26 cellular contexts compared by ENCODE assay signal in genomic region chr17:40468560-40468959, GRCh38. TPM values are rescaled to one million over a fixed set of nuclear protein-coding genes. Genes with fewer than 3 reads are reported as not detected.
A peak's percentile ranks its signal among the peaks of the same experiment; 100 is the strongest.
DNase-seq lines count a peak whose midpoint lies in the region; ATAC-seq and TF ChIP-seq lines count a peak whose summit lies in the region.
"Had no signal": no experiment of that assay in that cellular context is flagged by ENCODE, and none has a peak within 500 bp of the region (broad histone marks: within the 10 kb centered on the region; RNA-seq: fewer than 3 reads in every experiment).

No MANE protein-coding gene starts in this region.

- DNase-seq in right cardiac atrium (peak in 2 of 3 donors; percentile 7 to 34), right atrium auricular region (ENCODE audit: low spot score) (no peak), T-helper 17 cell (no peak), osteoblast (ENCODE audit: insufficient read length, low spot score, missing footprints) (peak; percentile 27)
- DNase-seq: ACHN; BE2C; C1 segment of cervical spinal cord; CD4-positive, alpha-beta memory T cell; CD4-positive, CD25-positive, alpha-beta regulatory T cell; CD8-positive, alpha-beta memory T cell; COR-L47; DMS 273 treated with DMSO at 0.1 percent for 48 hours; DMS153; DMS53; DMS79; DND-41; EL; GDM1 had no signal

- H3K36me3 ChIP-seq in right atrium auricular region: no peaks in the 10 kb centered on the region
- no peaks in the 10 kb centered on the region for H3K36me3 ChIP-seq in osteoblast (ENCODE audit: insufficient read depth, low read length)
- H3K36me3 ChIP-seq: BE2C had no signal

- no peaks in the 10 kb centered on the region for H4K20me1 ChIP-seq in osteoblast (ENCODE audit: insufficient read depth, low read length)
- H4K20me1 ChIP-seq: BLaER1 had no signal

- H3K4me1 ChIP-seq in right cardiac atrium (ENCODE audit: control insufficient read depth, insufficient read depth, low read length): no peaks in the 10 kb centered on the region
- no peaks in the 10 kb centered on the region for H3K4me1 ChIP-seq in right atrium auricular region
- peaks cover 20% of the 10 kb centered on the region for H3K4me1 ChIP-seq in osteoblast (ENCODE audit: insufficient read depth, low read length)
- H3K4me1 ChIP-seq: BLaER1 had no signal

- H3K27me3 ChIP-seq in right cardiac atrium (ENCODE audit: control insufficient read depth, insufficient read depth) (no peaks in the 10 kb centered on the region), right atrium auricular region (no peaks in the 10 kb centered on the region), osteoblast (ENCODE audit: insufficient read depth, low read length) (no peaks in the 10 kb centered on the region)
- H3K27me3 ChIP-seq: BE2C, BLaER1 had no signal

- 98% methylated on average over 7 of the region's 7 CpGs for WGBS in right cardiac atrium

- no peak overlapping the region for H3K27ac ChIP-seq in right cardiac atrium (ENCODE audit: low read length)
- H3K27ac ChIP-seq in right atrium auricular region: no peak overlapping the region
- H3K27ac ChIP-seq in osteoblast (ENCODE audit: low read depth, low read length): no peak overlapping the region
- H3K27ac ChIP-seq: 22Rv1, BLaER1 had no signal

- H3K9me3 ChIP-seq in right cardiac atrium (ENCODE audit: control insufficient read depth, low read length) (no peaks in the 10 kb centered on the region), right atrium auricular region (no peaks in the 10 kb centered on the region), T-helper 17 cell (ENCODE audit: control insufficient read depth, low read length, poor library complexity, severe bottlenecking) (no peaks in the 10 kb centered on the region), osteoblast (ENCODE audit: low read depth, low read length) (no peaks in the 10 kb centered on the region)
- H3K9me3 ChIP-seq: BE2C had no signal

- no peak for ATAC-seq in right cardiac atrium
- ATAC-seq in T-helper 17 cell: no peak
- no peak for ATAC-seq in GM18511 (IDR thresholded peaks at IDR 0.05; ENCODE audit: unreplicated experiment)
- ATAC-seq in HG02840 (IDR thresholded peaks at IDR 0.05; ENCODE audit: low FRiP score, unreplicated experiment): no peak
- ATAC-seq: GM12878 had no signal

- H2AFZ ChIP-seq in osteoblast (ENCODE audit: low read length): no peak overlapping the region

- intact Hi-C loops in right cardiac atrium (cut with DNase I): no loop called here

- no peaks in the 10 kb centered on the region for H3K27me3 Mint-ChIP-seq in T-helper 17 cell
- H3K27me3 Mint-ChIP-seq: CD4-positive, alpha-beta memory T cell had no signal

- H3K79me2 ChIP-seq in osteoblast (ENCODE audit: insufficient read depth, low read length): no peaks in the 10 kb centered on the region

- no peak for TF ChIP-seq CTCF in right atrium auricular region (IDR thresholded peaks at IDR 0.05)
- no peak for TF ChIP-seq CTCF in osteoblast (IDR thresholded peaks at IDR 0.05; ENCODE audit: extremely low read depth, low read depth, low read length)

- no peak overlapping the region for H3K4me3 Mint-ChIP-seq in T-helper 17 cell
- H3K4me3 Mint-ChIP-seq: CD14-positive monocyte; CD4-positive, alpha-beta memory T cell; CD4-positive, CD25-positive, alpha-beta regulatory T cell; CD8-positive, alpha-beta memory T cell had no signal

- H3K27ac Mint-ChIP-seq in T-helper 17 cell: peak overlapping the region; percentile 45
- H3K27ac Mint-ChIP-seq: CD14-positive monocyte; CD4-positive, alpha-beta memory T cell; CD4-positive, CD25-positive, alpha-beta regulatory T cell had no signal

- H3K36me3 Mint-ChIP-seq in T-helper 17 cell (ENCODE audit: low read depth): no peaks in the 10 kb centered on the region
- H3K36me3 Mint-ChIP-seq: CD14-positive monocyte; CD4-positive, alpha-beta memory T cell; CD4-positive, CD25-positive, alpha-beta regulatory T cell; CD8-positive, alpha-beta memory T cell had no signal

- peaks cover 11% of the 10 kb centered on the region for H3K4me1 Mint-ChIP-seq in T-helper 17 cell
- H3K4me1 Mint-ChIP-seq: CD14-positive monocyte; CD4-positive, alpha-beta memory T cell; CD8-positive, alpha-beta memory T cell had no signal

- H3K4me3 ChIP-seq in right cardiac atrium (ENCODE audit: low read length) (no peak overlapping the region), right atrium auricular region (no peak overlapping the region), osteoblast (ENCODE audit: insufficient read depth, low read length) (no peak overlapping the region)
- H3K4me3 ChIP-seq: BLaER1, GM12878 had no signal

- no peak overlapping the region for H3K4me2 ChIP-seq in osteoblast (ENCODE audit: insufficient read depth, low read length)
- H3K4me2 ChIP-seq: BLaER1 had no signal

RNA-seq across cellular contexts. Expression of gene IGFBP4, which starts 25.3 kb away (rescaled TPM):
- total RNA-seq in right cardiac atrium (100 to 1,000 TPM; 159 to 510 (median 262) TPM), right atrium auricular region (100 to 1,000 TPM in 1 of 2 donors, 10 to 100 TPM in 1; 81.0 to 237 TPM), T-helper 17 cell (1 to 10 TPM; 5.7 to 7.0 TPM), osteoblast (666 and 801 TPM in 2 replicates)
- 205 TPM for polyA plus RNA-seq in right cardiac atrium

RNA-seq across cellular contexts. Expression of gene TNS4, which starts 32.9 kb away (rescaled TPM):
- total RNA-seq in right cardiac atrium (under 1 TPM in 1 of 4 donors, not detected in 3; 0.14 TPM), right atrium auricular region (not detected), T-helper 17 cell (1 to 10 TPM in 1 of 2 donors, under 1 TPM in 1; 0.77 to 1.7 TPM), osteoblast (under 0.01 and 0.29 TPM in 2 replicates)
- not detected for polyA plus RNA-seq in right cardiac atrium
- total RNA-seq: A673, G401 had no signal
- polyA plus RNA-seq: CD14-positive monocyte had no signal

RNA-seq across cellular contexts. Expression of gene TOP2A, which starts 50.9 kb away (rescaled TPM):
- total RNA-seq in right cardiac atrium (1 to 10 TPM in 3 of 4 donors, under 1 TPM in 1; 0.22 to 5.9 (median 3.2) TPM), right atrium auricular region (1 to 10 TPM in 1 of 2 donors, under 1 TPM in 1; 0.31 to 3.7 TPM), T-helper 17 cell (1 to 10 TPM; 4.1 to 6.4 TPM), osteoblast (14.5 and 15.9 TPM in 2 replicates)
- polyA plus RNA-seq in right cardiac atrium: 0.70 TPM

Comparison
In these comparisons a context has a peak if more than half of its experiments do, and no peak if none do; other contexts are left out.
1. DNase-seq: peak in right cardiac atrium (2 of 3) and osteoblast (single experiment); none in right atrium auricular region (single experiment) and T-helper 17 cell (0 of 3).
2. RNA of gene IGFBP4, which starts 25.3 kb away (total RNA-seq): 666 to 801 TPM in osteoblast, 159 to 510 TPM in right cardiac atrium and 81.0 to 237 TPM in right atrium auricular region; 5.7 to 7.0 TPM in T-helper 17 cell; every median in the first group is over 10 times any median in the second.